Comparison of ENCODE assay signal across 18 cellular contexts in the genomic region with DNA sequence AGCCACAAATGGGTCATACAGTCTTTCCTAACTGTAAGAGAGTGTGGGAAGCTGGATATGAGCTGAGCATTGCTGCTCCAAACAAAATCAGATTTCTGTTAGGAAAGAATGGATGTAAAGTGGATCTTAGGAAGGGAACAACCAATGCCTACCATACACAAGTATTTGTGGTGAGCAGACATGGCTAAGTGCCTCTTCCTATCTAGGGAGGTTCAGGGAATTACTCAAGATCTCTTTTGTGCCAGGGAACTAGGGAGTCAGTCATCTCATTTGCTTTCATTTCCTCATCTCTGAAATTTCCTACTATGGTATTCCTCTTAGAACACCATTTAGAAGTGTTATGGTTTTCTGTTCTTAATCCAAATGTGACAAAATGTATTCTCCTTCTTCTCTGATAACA.
"Had no signal": no experiment of that assay in that cellular context is flagged by ENCODE, and none has a peak within 500 bp of the region (broad histone marks: within the 10 kb centered on the region; RNA-seq: fewer than 3 reads in every experiment).

No MANE protein-coding gene starts in this region.

- H2AFZ ChIP-seq: parathyroid adenoma had no signal

- H3K4me1 ChIP-seq: esophagus squamous epithelium, gastrocnemius medialis, parathyroid adenoma had no signal

- H3K79me2 ChIP-seq: parathyroid adenoma had no signal

- H3K9me3 ChIP-seq: gastrocnemius medialis, thoracic aorta had no signal

- H3K36me3 ChIP-seq: brain microvascular endothelial cell, esophagus squamous epithelium, gastrocnemius medialis, heart left ventricle, thoracic aorta had no signal

- ATAC-seq: gastrocnemius medialis; naive thymus-derived CD8-positive, alpha-beta T cell; stimulated activated effector memory CD8-positive, alpha-beta T cell treated with anti-CD3 and anti-CD28 coated beads, Interleukin-12 subunit alpha, Interleukin-12 subunit beta, amount 100 ng/mL, for 72 hours had no signal

- DNase-seq: activated CD4-positive, alpha-beta T cell treated with anti-CD3 and anti-CD28 coated beads for 1 hour; activated CD4-positive, alpha-beta T cell treated with anti-CD3 and anti-CD28 coated beads, Interleukin-2, amount 50 U/mL, for 4 hours; activated naive CD4-positive, alpha-beta T cell; activated T-cell treated with anti-CD3 and anti-CD28 coated beads for 4 hours; anterior cingulate cortex; brain microvascular endothelial cell; effector CD4-positive, alpha-beta T cell; esophagus squamous epithelium; gastrocnemius medialis; heart left ventricle; left cardiac atrium; naive thymus-derived CD8-positive, alpha-beta T cell; stimulated activated CD4-positive, alpha-beta T cell treated with anti-CD3 and anti-CD28 coated beads, Interleukin-12 subunit alpha, Interleukin-12 subunit beta, amount 100 ng/mL, for 4 hours; T-helper 9 cell had no signal

- H3K27ac ChIP-seq: brain microvascular endothelial cell, coronary artery, esophagus squamous epithelium, gastrocnemius medialis, parathyroid adenoma, thoracic aorta had no signal

- H3K27me3 ChIP-seq: brain microvascular endothelial cell, esophagus squamous epithelium, gastrocnemius medialis, heart left ventricle had no signal

- H3K4me3 ChIP-seq: coronary artery, esophagus squamous epithelium, gastrocnemius medialis, heart left ventricle, thoracic aorta had no signal

- H3K9ac ChIP-seq: parathyroid adenoma had no signal
